In genomic region chr11:57762235-57762866, GRCh38 we compare ENCODE assay signal across 8 cellular contexts. TPM values are rescaled to one million over a fixed set of nuclear protein-coding genes. Genes with fewer than 3 reads are reported as not detected.
DNase-seq lines count a peak whose midpoint lies in the region; ATAC-seq and TF ChIP-seq lines count a peak whose summit lies in the region.

No MANE protein-coding gene starts in this region.

- H3K36me3 ChIP-seq in cardiac muscle cell (peaks cover 5% of the 10 kb centered on the region), mesodermal cell (ENCODE audit: control insufficient read depth, insufficient read depth, low read length) (peaks cover 24% of the 10 kb centered on the region), vagina (no peaks in the 10 kb centered on the region)

- H3K27ac ChIP-seq in cardiac muscle cell (peak overlapping the region; percentile 100), mesodermal cell (ENCODE audit: low read depth, low read length, severe bottlenecking) (peak overlapping the region; percentile 94), vagina (peak overlapping the region; percentile 91)

- no peaks in the 10 kb centered on the region for H3K27me3 ChIP-seq in cardiac muscle cell
- no peaks in the 10 kb centered on the region for H3K27me3 ChIP-seq in vagina

- DNase-seq in cardiac muscle cell (ENCODE audit: low read depth in 1 of 2, low spot score in 1 of 2): peak in 1 of 2 donors; percentile 26
- no peak for DNase-seq in Right ventricle myocardium inferior (ENCODE audit: missing footprints)
- peak; percentile 41 for DNase-seq in cerebellar cortex (ENCODE audit: low spot score)
- DNase-seq in vagina (ENCODE audit: extremely low spot score in 2 of 2): no peak
- DNase-seq in activated CD8-positive, alpha-beta memory T cell treated with anti-CD3 and anti-CD28 coated beads for 24 hours: no peak

- H3K9me3 ChIP-seq in cardiac muscle cell (ENCODE audit: low read depth) (no peaks in the 10 kb centered on the region), mesodermal cell (ENCODE audit: control insufficient read depth, low read length) (no peaks in the 10 kb centered on the region), vagina (no peaks in the 10 kb centered on the region)

- TF ChIP-seq POLR2A in vagina (IDR thresholded peaks at IDR 0.05): no peak

- TF ChIP-seq CTCF in cardiac muscle cell (IDR thresholded peaks at IDR 0.05; ENCODE audit: low read depth, low read length) (no peak), vagina (IDR thresholded peaks at IDR 0.05) (no peak)

- no peak for ATAC-seq in Right ventricle myocardium inferior
- ATAC-seq in GM21529 (IDR thresholded peaks at IDR 0.05; ENCODE audit: unreplicated experiment): no peak
- ATAC-seq in GM21786 (IDR thresholded peaks at IDR 0.05; ENCODE audit: unreplicated experiment): no peak

- intact Hi-C loops in Right ventricle myocardium inferior (cut with DNase I) (loop anchor here (1.0 to 2.0 kb wide), 2 partner anchors 16 to 38 kb away; no protein-coding TSS in a partner anchor), vagina (cut with DNase I) (no loop called here)

- WGBS in mesodermal cell (ENCODE audit: insufficient coverage in 2 of 2), 2 experiments: 0% methylated on average over 3 to 4 of the region's 9 CpGs

- peaks cover 19% of the 10 kb centered on the region for H3K4me1 ChIP-seq in cardiac muscle cell (ENCODE audit: low read depth)
- peaks cover 11% of the 10 kb centered on the region for H3K4me1 ChIP-seq in mesodermal cell (ENCODE audit: control insufficient read depth, insufficient read depth, low read length, poor library complexity, severe bottlenecking)
- H3K4me1 ChIP-seq in vagina: peaks cover 39% of the 10 kb centered on the region

- peak overlapping the region; percentile 100 for H3K4me3 ChIP-seq in cardiac muscle cell
- peak overlapping the region; percentile 78 for H3K4me3 ChIP-seq in mesodermal cell (ENCODE audit: extremely low read depth, insufficient read depth, low read length, poor library complexity, severe bottlenecking)
- peak overlapping the region; percentile 54 to 56 for H3K4me3 ChIP-seq in vagina

RNA-seq across cellular contexts. Expression of gene CTNND1, which starts 0.7 kb away (rescaled TPM):
- total RNA-seq in cardiac muscle cell (125 and 153 TPM in 2 replicates), Right ventricle myocardium inferior (67.0 TPM), vagina (179 TPM)
- 95.4 and 125 TPM in 2 replicates for polyA plus RNA-seq in cardiac muscle cell
- polyA plus RNA-seq in mesodermal cell (2013, experiment 1 of 2): 149 TPM
- 130 TPM for polyA plus RNA-seq in mesodermal cell (2013, experiment 2 of 2)

RNA-seq across cellular contexts. Expression of gene BTBD18, which starts 10.7 kb away (rescaled TPM):
- total RNA-seq in cardiac muscle cell (not detected in 2 replicates), Right ventricle myocardium inferior (not detected), vagina (not detected)
- 1.5 and 2.4 TPM in 2 replicates for polyA plus RNA-seq in cardiac muscle cell
- not detected for polyA plus RNA-seq in mesodermal cell (2013, experiment 1 of 2)
- not detected for polyA plus RNA-seq in mesodermal cell (2013, experiment 2 of 2)

RNA-seq across cellular contexts. Expression of gene SELENOH, which starts 21.1 kb away (rescaled TPM):
- total RNA-seq in cardiac muscle cell (311 and 358 TPM in 2 replicates), Right ventricle myocardium inferior (72.9 TPM), vagina (120 TPM)
- 257 and 289 TPM in 2 replicates for polyA plus RNA-seq in cardiac muscle cell
- polyA plus RNA-seq in mesodermal cell (2013, experiment 1 of 2): 138 TPM
- polyA plus RNA-seq in mesodermal cell (2013, experiment 2 of 2): 118 TPM

RNA-seq across cellular contexts. Expression of gene TMX2, which starts 50.0 kb away (rescaled TPM):
- 49.6 and 95.3 TPM in 2 replicates for total RNA-seq in cardiac muscle cell
- polyA plus RNA-seq in cardiac muscle cell: 113 and 140 TPM in 2 replicates
- 56.9 TPM for total RNA-seq in Right ventricle myocardium inferior
- polyA plus RNA-seq in mesodermal cell (2013, experiment 1 of 2): 49.9 TPM
- 47.1 TPM for polyA plus RNA-seq in mesodermal cell (2013, experiment 2 of 2)
- 44.4 TPM for total RNA-seq in vagina

RNA-seq across cellular contexts. Expression of gene MED19, which starts 50.3 kb away (rescaled TPM):
- total RNA-seq in cardiac muscle cell (20.2 and 48.4 TPM in 2 replicates), Right ventricle myocardium inferior (7.9 TPM), vagina (18.4 TPM)
- polyA plus RNA-seq in cardiac muscle cell: 33.7 and 37.0 TPM in 2 replicates
- polyA plus RNA-seq in mesodermal cell (2013, experiment 1 of 2): 21.6 TPM
- 23.4 TPM for polyA plus RNA-seq in mesodermal cell (2013, experiment 2 of 2)
